Comparison of ENCODE assay signal across 17 cellular contexts in genomic region chr19:44720396-44720795, GRCh38. TPM values are rescaled to one million over a fixed set of nuclear protein-coding genes. Genes with fewer than 3 reads are reported as not detected.
"Had no signal": no experiment of that assay in that cellular context is flagged by ENCODE, and none has a peak within 500 bp of the region (broad histone marks: within the 10 kb centered on the region; RNA-seq: fewer than 3 reads in every experiment).

No MANE protein-coding gene starts in this region.

RNA-seq across cellular contexts. Expression of gene CEACAM16, which starts 21.4 kb away (rescaled TPM):
- total RNA-seq: activated CD4-positive, alpha-beta memory T cell treated with anti-CD3 and anti-CD28 coated beads for 36 hours; activated CD4-positive, alpha-beta T cell treated with anti-CD3 and anti-CD28 coated beads for 36 hours; activated CD4-positive, alpha-beta T cell treated with anti-CD3 and anti-CD28 coated beads, Interleukin-2, amount 10 ng/mL, durations not matched to agents 24 days and 14 days; activated CD8-positive, alpha-beta memory T cell treated with anti-CD3 and anti-CD28 coated beads for 36 hours; activated CD8-positive, alpha-beta memory T cell treated with anti-CD3 and anti-CD28 coated beads, Interleukin-2, amount 10 ng/mL, durations not matched to agents 7 days and 5 days; activated CD8-positive, alpha-beta T cell treated with anti-CD3 and anti-CD28 coated beads, Interleukin-2, amount 10 ng/mL, durations not matched to agents 7 days and 5 days; activated naive CD4-positive, alpha-beta T cell treated with anti-CD3 and anti-CD28 coated beads for 36 hours; activated naive CD8-positive, alpha-beta T cell treated with anti-CD3 and anti-CD28 coated beads for 36 hours; activated T-helper 1 cell treated with anti-CD3 and anti-CD28 coated beads, Interleukin-12 subunit alpha, Interleukin-12 subunit beta, Interleukin-2, Interleukin-4 antibody, amounts not matched to agents 30 ng/mL and 10 ng/mL and 1 ng/mL, durations not matched to agents 14 hours and 24 hours and 36 hours; activated T-helper 2 cell treated with anti-CD3 and anti-CD28 coated beads, Interferon-gamma antibody, Interleukin-2, Interleukin-4, amounts not matched to agents 10 μg/mL and 5 μg/mL and 100 μg/mL, durations not matched to agents 14 hours and 24 hours and 36 hours; chondrocyte; esophagus muscularis mucosa; foreskin keratinocyte; gastrocnemius medialis; heart left ventricle had no signal
- polyA plus RNA-seq: aorta, foreskin keratinocyte, heart left ventricle had no signal

RNA-seq across cellular contexts. Expression of gene CBLC, which starts 57.3 kb away (rescaled TPM):
- total RNA-seq: activated CD4-positive, alpha-beta memory T cell treated with anti-CD3 and anti-CD28 coated beads for 36 hours; activated CD4-positive, alpha-beta T cell treated with anti-CD3 and anti-CD28 coated beads for 36 hours; activated CD4-positive, alpha-beta T cell treated with anti-CD3 and anti-CD28 coated beads, Interleukin-2, amount 10 ng/mL, durations not matched to agents 24 days and 14 days; activated CD8-positive, alpha-beta memory T cell treated with anti-CD3 and anti-CD28 coated beads for 36 hours; activated CD8-positive, alpha-beta memory T cell treated with anti-CD3 and anti-CD28 coated beads, Interleukin-2, amount 10 ng/mL, durations not matched to agents 7 days and 5 days; activated CD8-positive, alpha-beta T cell treated with anti-CD3 and anti-CD28 coated beads, Interleukin-2, amount 10 ng/mL, durations not matched to agents 7 days and 5 days; activated naive CD4-positive, alpha-beta T cell treated with anti-CD3 and anti-CD28 coated beads for 36 hours; activated naive CD8-positive, alpha-beta T cell treated with anti-CD3 and anti-CD28 coated beads for 36 hours; activated T-helper 1 cell treated with anti-CD3 and anti-CD28 coated beads, Interleukin-12 subunit alpha, Interleukin-12 subunit beta, Interleukin-2, Interleukin-4 antibody, amounts not matched to agents 30 ng/mL and 10 ng/mL and 1 ng/mL, durations not matched to agents 14 hours and 24 hours and 36 hours; activated T-helper 2 cell treated with anti-CD3 and anti-CD28 coated beads, Interferon-gamma antibody, Interleukin-2, Interleukin-4, amounts not matched to agents 10 μg/mL and 5 μg/mL and 100 μg/mL, durations not matched to agents 14 hours and 24 hours and 36 hours; aorta; chondrocyte; dermis blood vessel endothelial cell; heart left ventricle had no signal
